In the genomic region with DNA sequence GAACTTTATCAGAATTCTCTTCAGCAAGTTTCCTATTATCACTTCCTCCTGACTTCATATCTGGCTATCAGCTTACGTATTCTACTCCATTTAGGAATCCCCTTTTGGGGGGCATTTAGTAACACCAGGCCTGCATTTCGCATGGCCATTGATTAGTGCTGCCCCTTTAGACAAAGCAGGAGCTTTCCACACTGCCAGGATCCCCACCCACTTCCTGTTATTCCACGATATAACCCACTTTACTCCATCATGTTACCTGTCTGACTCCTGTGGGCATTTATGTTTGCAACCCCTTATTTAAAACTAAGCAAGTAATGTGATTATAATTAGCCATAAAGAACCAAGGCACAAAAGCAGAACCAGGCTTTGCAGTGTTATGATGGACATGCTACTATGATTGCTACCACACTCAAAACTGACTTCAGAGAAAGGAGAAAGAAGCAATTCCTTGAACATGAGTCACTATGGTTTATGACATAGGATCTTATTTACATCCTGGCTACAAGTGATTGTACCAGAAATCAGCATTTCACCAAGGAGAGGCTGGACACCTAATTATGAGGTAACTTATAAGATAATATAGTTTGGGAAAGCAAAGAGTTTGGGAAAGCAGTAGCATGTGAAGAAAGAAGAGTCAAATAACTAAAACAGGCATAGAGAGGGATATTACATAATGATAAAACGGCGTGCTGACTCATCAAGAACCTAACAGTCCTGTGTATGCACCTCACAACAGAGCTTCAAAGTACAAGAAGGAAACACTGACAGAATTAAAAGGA, we compare ENCODE assay signal across 18 cellular contexts.
DNase-seq lines count a peak whose midpoint lies in the region; ATAC-seq and TF ChIP-seq lines count a peak whose summit lies in the region.
"Had no signal": no experiment of that assay in that cellular context is flagged by ENCODE, and none has a peak within 500 bp of the region (broad histone marks: within the 10 kb centered on the region; RNA-seq: fewer than 3 reads in every experiment).

No MANE protein-coding gene starts in this region.

- H3K36me3 ChIP-seq in IMR-90 (ENCODE audit: control insufficient read depth, insufficient read depth, low read length) (no peaks in the 10 kb centered on the region), hepatocyte (replicated peaks; ENCODE audit: insufficient read depth, low read depth) (no peaks in the 10 kb centered on the region)
- H3K36me3 ChIP-seq: spleen had no signal

- intact Hi-C loops in IMR-90 (cut with micrococcal nuclease) = no loop called here

- in situ Hi-C loops in IMR-90 (cut with MboI; ENCODE audit: low sequenced_read_pairs) = no loop called here

- no peak overlapping the region for H4K8ac ChIP-seq in IMR-90 (ENCODE audit: low read depth in 2 of 2, low read length in 2 of 2)

- H3K9me3 ChIP-seq in IMR-90 (ENCODE audit: control insufficient read depth, insufficient read depth, low read length) (no peaks in the 10 kb centered on the region), hepatocyte (ENCODE audit: low read depth) (no peaks in the 10 kb centered on the region)

- H3K36me3 Mint-ChIP-seq in activated CD8-positive, alpha-beta T cell treated with anti-CD3 and anti-CD28 coated beads, Interleukin-2, amount 10 ng/mL, durations not matched to agents 7 days and 5 days (ENCODE audit: low read depth) = peaks cover 5% of the 10 kb centered on the region
- H3K36me3 Mint-ChIP-seq: CD8-positive, alpha-beta memory T cell; memory B cell had no signal

- H3K14ac ChIP-seq in IMR-90 (replicated peaks; ENCODE audit: low read depth, low read length) = no peak overlapping the region

- TF ChIP-seq CTCF in IMR-90 (conservative IDR thresholded peaks at IDR 0.05; ENCODE audit: low read depth, low read length) (no peak), hepatocyte (IDR thresholded peaks at IDR 0.05; ENCODE audit: poor library complexity) (no peak)

- H3K27me3 ChIP-seq in IMR-90 (ENCODE audit: control insufficient read depth, insufficient read depth, low read length) (no peaks in the 10 kb centered on the region), hepatocyte (no peaks in the 10 kb centered on the region)
- H3K27me3 ChIP-seq: spleen had no signal

- H3K9me1 ChIP-seq in IMR-90 (ENCODE audit: insufficient read depth, low read length) = no peaks in the 10 kb centered on the region

- no peaks in the 10 kb centered on the region for H4K20me1 ChIP-seq in IMR-90 (ENCODE audit: insufficient read depth, low read length)
- no peaks in the 10 kb centered on the region for H4K20me1 ChIP-seq in hepatocyte (ENCODE audit: insufficient read depth, poor library complexity, severe bottlenecking)

- H3K27me3 Mint-ChIP-seq in activated CD8-positive, alpha-beta T cell treated with anti-CD3 and anti-CD28 coated beads, Interleukin-2, amount 10 ng/mL, durations not matched to agents 7 days and 5 days (ENCODE audit: low read depth) = no peaks in the 10 kb centered on the region
- H3K27me3 Mint-ChIP-seq: memory B cell had no signal

- BruUV-seq in IMR-90 (replicated peaks; lab: Mats Ljungman, UMichigan) = no TSS peak

- no peak for TF ChIP-seq RAD21 in IMR-90 (IDR thresholded peaks at IDR 0.05; ENCODE audit: low read length)

- no peak overlapping the region for H3K4ac ChIP-seq in IMR-90 (ENCODE audit: low read depth, low read length)

- DNase-seq in DMS 273 (lab: John Stamatoyannopoulos, UW; ENCODE audit: unreplicated experiment) (peak; percentile 25), DMS 273 treated with DMSO at 0.1 percent for 48 hours (lab: John Stamatoyannopoulos, UW) (no peak), IMR-90 (peak; percentile 1), hepatocyte (ENCODE audit: low spot score) (peak; percentile 32), HuH-7 (ENCODE audit: low spot score) (no peak), NCI-H2107 (lab: John Stamatoyannopoulos, UW) (no peak), NCI-H526 (lab: John Stamatoyannopoulos, UW) (no peak)
- DNase-seq in activated CD8-positive, alpha-beta T cell treated with anti-CD3 and anti-CD28 coated beads, Interleukin-2, amount 10 ng/mL, durations not matched to agents 7 days and 5 days = no peak
- DNase-seq: anterior cingulate cortex; CD8-positive, alpha-beta memory T cell; H7; NCI-H2171; spleen; substantia nigra had no signal

- H3K56ac ChIP-seq in IMR-90 (ENCODE audit: extremely low read depth, insufficient read depth, low read length) = no peak overlapping the region

- POLR2A ChIA-PET in IMR-90 (lab: Charles Lee; ENCODE audit: unreplicated experiment) = no interaction called here
- POLR2A ChIA-PET in activated CD8-positive, alpha-beta T cell treated with anti-CD3 and anti-CD28 coated beads, Interleukin-2, amount 10 ng/mL, durations not matched to agents 7 days and 5 days (lab: Charles Lee) = no interaction called here

- H3K27ac ChIP-seq in IMR-90 (ENCODE audit: insufficient read depth, low read length) (no peak overlapping the region), hepatocyte (peak overlapping the region; percentile 25)
- H3K27ac ChIP-seq: 22Rv1, HL-60, SK-N-MC, spleen had no signal

- H2BK120ac ChIP-seq in IMR-90 (ENCODE audit: low read depth, low read length) = no peak overlapping the region

- H3K9me3 Mint-ChIP-seq in activated CD8-positive, alpha-beta T cell treated with anti-CD3 and anti-CD28 coated beads, Interleukin-2, amount 10 ng/mL, durations not matched to agents 7 days and 5 days (ENCODE audit: insufficient read depth) = no peaks in the 10 kb centered on the region

- H3K4me1 ChIP-seq in IMR-90 (ENCODE audit: control insufficient read depth, insufficient read depth, low read length) (no peaks in the 10 kb centered on the region), hepatocyte (ENCODE audit: insufficient read depth) (no peaks in the 10 kb centered on the region)
- H3K4me1 ChIP-seq: spleen had no signal

- H3K23ac ChIP-seq in IMR-90 (ENCODE audit: low read depth, low read length) = no peak overlapping the region

- H2BK20ac ChIP-seq in IMR-90 (ENCODE audit: low read depth, low read length) = no peak overlapping the region

- H3K4me3 ChIP-seq in IMR-90 (ENCODE audit: insufficient read depth, low read depth, low read length) (no peak overlapping the region), hepatocyte (no peak overlapping the region)
- H3K4me3 ChIP-seq: SK-N-MC, spleen had no signal

- no peaks in the 10 kb centered on the region for H3K9me2 ChIP-seq in hepatocyte (replicated peaks; ENCODE audit: insufficient read depth)

- peaks cover 29% of the 10 kb centered on the region for H3K4me1 Mint-ChIP-seq in activated CD8-positive, alpha-beta T cell treated with anti-CD3 and anti-CD28 coated beads, Interleukin-2, amount 10 ng/mL, durations not matched to agents 7 days and 5 days (ENCODE audit: low read depth)
- H3K4me1 Mint-ChIP-seq: memory B cell had no signal

- H2AFZ ChIP-seq in IMR-90 (replicated peaks; ENCODE audit: low read length, poor library complexity) (no peak overlapping the region), hepatocyte (no peak overlapping the region)

- no peak overlapping the region for H3K27ac Mint-ChIP-seq in activated CD8-positive, alpha-beta T cell treated with anti-CD3 and anti-CD28 coated beads, Interleukin-2, amount 10 ng/mL, durations not matched to agents 7 days and 5 days
- H3K27ac Mint-ChIP-seq: CD8-positive, alpha-beta memory T cell; memory B cell had no signal

- no peak overlapping the region for H3K9ac ChIP-seq in IMR-90 (ENCODE audit: low read depth, low read length)

- no peak overlapping the region for H2AK9ac ChIP-seq in IMR-90 (replicated peaks; ENCODE audit: low read depth, low read length, poor library complexity)

- dilution Hi-C loops in IMR-90 (cut with HindIII; ENCODE audit: low sequenced_read_pairs, unreplicated experiment) = no loop called here

- H3K18ac ChIP-seq in IMR-90 (ENCODE audit: low read depth, low read length) = no peak overlapping the region

- H4K91ac ChIP-seq in IMR-90 (ENCODE audit: insufficient read depth, low read depth, low read length) = no peak overlapping the region

- H3K4me2 ChIP-seq in IMR-90 (ENCODE audit: low read depth, low read length) = no peak overlapping the region
- H3K4me2 ChIP-seq in hepatocyte = no peak overlapping the region

- no peaks in the 10 kb centered on the region for H3K79me1 ChIP-seq in IMR-90 (ENCODE audit: low read depth in 1 of 2, low read length in 2 of 2)

- no peak overlapping the region for H3K4me3 Mint-ChIP-seq in activated CD8-positive, alpha-beta T cell treated with anti-CD3 and anti-CD28 coated beads, Interleukin-2, amount 10 ng/mL, durations not matched to agents 7 days and 5 days
- H3K4me3 Mint-ChIP-seq: CD8-positive, alpha-beta memory T cell; memory B cell had no signal

- no peak for ATAC-seq in IMR-90 (ENCODE audit: low read depth)
- ATAC-seq in activated CD8-positive, alpha-beta T cell treated with anti-CD3 and anti-CD28 coated beads, Interleukin-2, amount 10 ng/mL, durations not matched to agents 7 days and 5 days = peak; percentile 36

- no peaks in the 10 kb centered on the region for H3K79me2 ChIP-seq in hepatocyte

- H2BK5ac ChIP-seq in IMR-90 (ENCODE audit: low read depth, low read length, poor library complexity, severe bottlenecking) = no peak overlapping the region

- TF ChIP-seq POLR2A in IMR-90 (IDR thresholded peaks at IDR 0.05; ENCODE audit: low read depth, low read length) = no peak

- H2BK15ac ChIP-seq in IMR-90 (ENCODE audit: low read depth, low read length) = no peak overlapping the region

- no peak overlapping the region for H2AK5ac ChIP-seq in IMR-90 (ENCODE audit: low read depth, low read length)

- no peak overlapping the region for H4K5ac ChIP-seq in IMR-90 (ENCODE audit: low read depth, low read length)

- CTCF ChIA-PET in IMR-90 (lab: Yijun Ruan, JAX) = no interaction called here
- CTCF ChIA-PET in activated CD8-positive, alpha-beta T cell treated with anti-CD3 and anti-CD28 coated beads, Interleukin-2, amount 10 ng/mL, durations not matched to agents 7 days and 5 days (lab: Charles Lee) = interaction anchor here (1.1 kb wide), 1 partner anchor 54 kb away, joined by 5 read pairs; no protein-coding TSS in a partner anchor

- no CpG with 5 or more reads among the region's 5 CpGs for WGBS in IMR-90 (ENCODE audit: extremely low coverage in 2 of 2, insufficient read length in 1 of 2), 2 experiments
- WGBS in hepatocyte (ENCODE audit: low lambda C conversion rate, missing lambda C conversion rate) = 75% methylated on average over 5 of the region's 5 CpGs

TF ChIP-seq in IMR-90, 13 proteins besides CTCF, POLR2A, EP300 and RAD21:
- no peak for TF ChIP-seq SMC3 (IDR thresholded peaks at IDR 0.05; ENCODE audit: low read depth, low read length)
- peak; percentile 76 for TF ChIP-seq MAFK (IDR thresholded peaks at IDR 0.05; ENCODE audit: low read depth, low read length)
TF ChIP-seq in IMR-90: peak in this region for 1.

Comparison
In these comparisons a context has a peak if more than half of its experiments do, and no peak if none do; other contexts are left out.
1. DNase-seq: peak in DMS 273 (single experiment), IMR-90 (single experiment) and hepatocyte (single experiment); none in DMS 273 treated with DMSO at 0.1 percent for 48 hours (single experiment), activated CD8-positive, alpha-beta T cell treated with anti-CD3 and anti-CD28 coated beads, Interleukin-2, amount 10 ng/mL, durations not matched to agents 7 days and 5 days (single experiment), HuH-7 (single experiment), NCI-H2107 (single experiment) and NCI-H526 (0 of 2).